ENCODE assay signal across 10 cellular contexts in genomic region chr13:36430247-36431203, GRCh38. TPM values are rescaled to one million over a fixed set of nuclear protein-coding genes. Genes with fewer than 3 reads are reported as not detected.
DNase-seq lines count a peak whose midpoint lies in the region; ATAC-seq and TF ChIP-seq lines count a peak whose summit lies in the region.
"Had no signal": no experiment of that assay in that cellular context is flagged by ENCODE, and none has a peak within 500 bp of the region (broad histone marks: within the 10 kb centered on the region; RNA-seq: fewer than 3 reads in every experiment).

No MANE protein-coding gene starts in this region.

- peak overlapping the region; percentile 1 for H3K4me3 Mint-ChIP-seq in CD8-positive, alpha-beta T cell
- peak overlapping the region; percentile 49 for H3K4me3 Mint-ChIP-seq in neural crest cell

- peaks cover 19% of the 10 kb centered on the region for H3K27me3 ChIP-seq in CD8-positive, alpha-beta T cell (ENCODE audit: insufficient read depth, low read length)
- H3K27me3 ChIP-seq in Karpas-422 (ENCODE audit: low read length) (no peaks in the 10 kb centered on the region), prostate gland (replicated peaks; ENCODE audit: insufficient read depth) (no peaks in the 10 kb centered on the region), gastrocnemius medialis (peaks cover 28 to 45% (median 33%) of the 10 kb centered on the region in 3 donors)

- no peak overlapping the region for H2AFZ ChIP-seq in Karpas-422 (ENCODE audit: low read length)

- DNase-seq in CD8-positive, alpha-beta T cell = no peak
- DNase-seq in fibroblast of mammary gland (ENCODE audit: low read depth) = no peak
- DNase-seq in neural crest cell (ENCODE audit: low read depth, low spot score) = no peak
- DNase-seq in NCI-H1417 treated with DMSO at 0.1 percent for 48 hours (lab: John Stamatoyannopoulos, UW) = no peak
- no peak for DNase-seq in Karpas-422
- no peak for DNase-seq in prostate gland (ENCODE audit: low spot score)
- DNase-seq in gastrocnemius medialis = no peak
- DNase-seq: activated CD4-positive, CD25-positive, alpha-beta regulatory T cell treated with anti-CD3 and anti-CD28 coated beads, Interleukin-2, amount 50 U/mL, for 72 hours; OCI-M1 had no signal

- H3K4me2 ChIP-seq in Karpas-422 (ENCODE audit: low read depth, low read length, poor library complexity, severe bottlenecking) = no peak overlapping the region

- WGBS in prostate gland = 8% methylated on average over 34 of the region's 34 CpGs

- no peak overlapping the region for H3K27ac ChIP-seq in CD8-positive, alpha-beta T cell (ENCODE audit: low read depth, low read length)
- H3K27ac ChIP-seq in Karpas-422 (ENCODE audit: low read length) = no peak overlapping the region
- no peak overlapping the region for H3K27ac ChIP-seq in prostate gland
- no peak overlapping the region for H3K27ac ChIP-seq in gastrocnemius medialis

- peaks cover 11% of the 10 kb centered on the region for H3K4me1 Mint-ChIP-seq in CD8-positive, alpha-beta T cell (ENCODE audit: low read depth)
- peaks cover 12% of the 10 kb centered on the region for H3K4me1 Mint-ChIP-seq in neural crest cell

- CTCF ChIA-PET in CD8-positive, alpha-beta T cell (lab: Charles Lee) = no interaction called here

- intact Hi-C loops in CD8-positive, alpha-beta T cell (cut with DNase I, micrococcal nuclease) = no loop called here
- intact Hi-C loops in prostate gland (cut with DNase I) (no loop called here), gastrocnemius medialis (cut with DNase I; ENCODE audit: low total_unique reads) (no loop called here)

- no peaks in the 10 kb centered on the region for H3K79me2 ChIP-seq in Karpas-422 (ENCODE audit: low read length)

- H3K27me3 Mint-ChIP-seq in CD8-positive, alpha-beta T cell (ENCODE audit: low read depth) = peaks cover 57% of the 10 kb centered on the region
- peaks cover 91% of the 10 kb centered on the region for H3K27me3 Mint-ChIP-seq in neural crest cell (ENCODE audit: low read depth)

- H3K9me3 ChIP-seq in CD8-positive, alpha-beta T cell (ENCODE audit: low read length) = no peaks in the 10 kb centered on the region
- H3K9me3 ChIP-seq in Karpas-422 (ENCODE audit: low read length) = no peaks in the 10 kb centered on the region
- no peaks in the 10 kb centered on the region for H3K9me3 ChIP-seq in prostate gland
- H3K9me3 ChIP-seq in gastrocnemius medialis = no peaks in the 10 kb centered on the region

- no peak overlapping the region for H3K9ac ChIP-seq in Karpas-422 (ENCODE audit: low read length)

- H3K36me3 Mint-ChIP-seq in CD8-positive, alpha-beta T cell = no peaks in the 10 kb centered on the region
- H3K36me3 Mint-ChIP-seq in neural crest cell (ENCODE audit: low read depth) = peaks cover 3% of the 10 kb centered on the region

- no peak overlapping the region for H3K27ac Mint-ChIP-seq in CD8-positive, alpha-beta T cell
- no peak overlapping the region for H3K27ac Mint-ChIP-seq in neural crest cell (ENCODE audit: unreplicated experiment)

- H3K4me1 ChIP-seq in CD8-positive, alpha-beta T cell (ENCODE audit: insufficient read depth, low read length) = peaks cover 3% of the 10 kb centered on the region
- H3K4me1 ChIP-seq in Karpas-422 (ENCODE audit: low read length) (no peaks in the 10 kb centered on the region), prostate gland (replicated peaks) (peaks cover 2% of the 10 kb centered on the region), gastrocnemius medialis (peaks cover 7 to 10% of the 10 kb centered on the region in 2 donors)

- no peak overlapping the region for H3K4me3 ChIP-seq in CD8-positive, alpha-beta T cell (ENCODE audit: low read depth, low read length)
- H3K4me3 ChIP-seq in fibroblast of mammary gland (ENCODE audit: control insufficient read depth, low read depth, low read length) = peak overlapping the region; percentile 57
- H3K4me3 ChIP-seq in Karpas-422 (ENCODE audit: low read length) = no peak overlapping the region
- H3K4me3 ChIP-seq in prostate gland = peak overlapping the region in 1 of 2 donors; percentile 36
- H3K4me3 ChIP-seq in gastrocnemius medialis = peak overlapping the region in 1 of 4 donors; percentile 59

- no peak for TF ChIP-seq CTCF in CD8-positive, alpha-beta T cell (IDR thresholded peaks at IDR 0.05)
- no peak for TF ChIP-seq CTCF in fibroblast of mammary gland (conservative IDR thresholded peaks at IDR 0.05; ENCODE audit: control insufficient read depth, insufficient read depth, low read depth, low read length)
- no peak for TF ChIP-seq CTCF in neural crest cell (conservative IDR thresholded peaks at IDR 0.05)
- no peak for TF ChIP-seq CTCF in prostate gland (IDR thresholded peaks at IDR 0.05)
- TF ChIP-seq CTCF in gastrocnemius medialis (IDR thresholded peaks at IDR 0.05 in 4 of 5, conservative IDR thresholded peaks at IDR 0.05 in 1 of 5) = no peak

- TF ChIP-seq POLR2A in prostate gland (IDR thresholded peaks at IDR 0.05) (no peak), gastrocnemius medialis (IDR thresholded peaks at IDR 0.05) (no peak)

- POLR2A ChIA-PET in CD8-positive, alpha-beta T cell (lab: Charles Lee) = no interaction called here

- no peak for ATAC-seq in CD8-positive, alpha-beta T cell
- ATAC-seq in SK-N-SH treated with all-trans-retinoic acid at 6 μM for 48 hours = peak; percentile 24; the same call in 2 of the 3 replicates
- ATAC-seq in gastrocnemius medialis = no peak

- no peaks in the 10 kb centered on the region for H3K36me3 ChIP-seq in CD8-positive, alpha-beta T cell (ENCODE audit: insufficient read depth, low read length)
- no peaks in the 10 kb centered on the region for H3K36me3 ChIP-seq in Karpas-422 (ENCODE audit: insufficient read depth, low read length)
- no peaks in the 10 kb centered on the region for H3K36me3 ChIP-seq in prostate gland
- H3K36me3 ChIP-seq in gastrocnemius medialis = no peaks in the 10 kb centered on the region

- no peaks in the 10 kb centered on the region for H4K20me1 ChIP-seq in Karpas-422 (ENCODE audit: insufficient read depth, low read depth, low read length)

- no peaks in the 10 kb centered on the region for H3K9me2 ChIP-seq in Karpas-422 (replicated peaks; ENCODE audit: insufficient read depth, low read length)

- peaks cover 6% of the 10 kb centered on the region for H3K9me3 Mint-ChIP-seq in CD8-positive, alpha-beta T cell
- H3K9me3 Mint-ChIP-seq in neural crest cell = peaks cover 10% of the 10 kb centered on the region

- in situ Hi-C loops in gastrocnemius medialis (cut with MboI; ENCODE audit: low sequenced_read_pairs in 4 of 4) = no loop called here

TF ChIP-seq in SK-N-SH treated with all-trans-retinoic acid at 6 μM for 48 hours, 23 proteins besides CTCF, POLR2A, EP300 and RAD21 (continues in another document):
- no peak for TF ChIP-seq RARB (CRISPR knock-in tag; IDR thresholded peaks at IDR 0.05)
- no peak for TF ChIP-seq ZC3H10 (CRISPR knock-in tag; IDR thresholded peaks at IDR 0.05)
- no peak for TF ChIP-seq ZFP3 (CRISPR knock-in tag; IDR thresholded peaks at IDR 0.05)
- TF ChIP-seq ZNF565 (CRISPR knock-in tag; conservative IDR thresholded peaks at IDR 0.05; ENCODE audit: low read depth) = no peak
- no peak for TF ChIP-seq CREB5 (CRISPR knock-in tag; IDR thresholded peaks at IDR 0.05; ENCODE audit: low read depth)
- TF ChIP-seq POU6F1 (CRISPR knock-in tag; IDR thresholded peaks at IDR 0.05; ENCODE audit: borderline replicate concordance, low read depth) = no peak
- TF ChIP-seq PPARA (CRISPR knock-in tag; IDR thresholded peaks at IDR 0.05; ENCODE audit: borderline replicate concordance) = no peak
- no peak for TF ChIP-seq ESRRG (CRISPR knock-in tag; IDR thresholded peaks at IDR 0.05)
- TF ChIP-seq TCF4 (CRISPR knock-in tag; IDR thresholded peaks at IDR 0.05; ENCODE audit: borderline replicate concordance) = no peak
- no peak for TF ChIP-seq CSRNP3 (CRISPR knock-in tag; IDR thresholded peaks at IDR 0.05)
- TF ChIP-seq CSDC2 (CRISPR knock-in tag; IDR thresholded peaks at IDR 0.05) = no peak

RNA-seq across cellular contexts. Expression of gene CCNA1, which starts 1.8 kb away (rescaled TPM):
- not detected for total RNA-seq in CD8-positive, alpha-beta T cell
- 0.25 and 0.26 TPM in 2 replicates for total RNA-seq in neural crest cell
- not detected in 2 replicates for total RNA-seq in Karpas-422 (2014; rRNA removed; shearing (Covaris generic); ENCODE audit: low replicate concordance)
- 1 to 10 TPM in 1 of 2 donors, not detected in 1; 9.2 TPM for total RNA-seq in prostate gland
- total RNA-seq in gastrocnemius medialis = under 1 TPM in 3 of 4 donors, not detected in 1; 0.58 to 0.98 (median 0.85) TPM
